Comparison of ENCODE assay signal across 8 cellular contexts in genomic region chr18:56639094-56639361, GRCh38. TPM values are rescaled to one million over a fixed set of nuclear protein-coding genes. Genes with fewer than 3 reads are reported as not detected.
DNase-seq lines count a peak whose midpoint lies in the region; ATAC-seq, FAIRE-seq and TF ChIP-seq lines count a peak whose summit lies in the region.

No MANE protein-coding gene starts in this region.

- in situ Hi-C loops in K562 (cut with MboI): no loop called here

- no peak for FAIRE-seq in K562 (lab: Jason Lieb, UNC)
- FAIRE-seq in HTR-8/SVneo (lab: Jason Lieb, UNC): no peak

- no peaks in the 10 kb centered on the region for H3K9me1 ChIP-seq in K562 (ENCODE audit: control insufficient read depth, insufficient read depth, low read length)

- H3K4me2 ChIP-seq in K562 (ENCODE audit: insufficient read depth, low read length): peak overlapping the region; percentile 63

- H3K27ac ChIP-seq in HUES6 (ENCODE audit: low read depth, low read length): peak overlapping the region; percentile 85
- peak overlapping the region; percentile 73 for H3K27ac ChIP-seq in K562 (ENCODE audit: extremely low read depth, low read depth, low read length)
- peak overlapping the region; percentile 82 to 84 for H3K27ac ChIP-seq in mucosa of rectum (ENCODE audit: low read depth in 2 of 2, low read length in 2 of 2)

- TF ChIP-seq RAD21 in K562 (CRISPR knock-in tag; conservative IDR thresholded peaks at IDR 0.05 in 1 of 2, IDR thresholded peaks at IDR 0.05 in 1 of 2): no peak

- TF ChIP-seq EP300 in K562 (IDR thresholded peaks at IDR 0.05; ENCODE audit: low read length): no peak

- H3K4me1 ChIP-seq in HUES6 (ENCODE audit: control insufficient read depth, insufficient read depth, low read length): peaks cover 6% of the 10 kb centered on the region; the same call in 1 of the 2 replicates
- H3K4me1 ChIP-seq in K562 (replicated peaks in 1 of 2; ENCODE audit: control insufficient read depth in 2 of 2, insufficient read depth in 2 of 2, low read length in 2 of 2): peaks cover 0 to 2% of the 10 kb centered on the region in 2 experiments; a peak in 3 of 5 replicates
- H3K4me1 ChIP-seq in mucosa of rectum (ENCODE audit: control insufficient read depth in 2 of 2, insufficient read depth in 2 of 2, low read length in 2 of 2): peaks cover 3 to 10% of the 10 kb centered on the region in 2 donors

- peak overlapping the region; percentile 99 for H3K4me3 ChIP-seq in HUES6 (ENCODE audit: low read depth, low read length)
- 0 out of 2 replicates have a peak overlapping the region, but pooled peaks have one; percentile 2 for H3K4me3 ChIP-seq in K562
- peak overlapping the region; percentile 81 to 94 for H3K4me3 ChIP-seq in mucosa of rectum (ENCODE audit: low read length in 2 of 2)

- DNase-seq in K562 (ENCODE audit: extremely low read depth in 1 of 4, low spot score in 3 of 4): no peak
- DNase-seq in activated gamma-delta T cell (lab: John Stamatoyannopoulos, UW): no peak
- no peak for DNase-seq in NCI-H187 treated with DMSO at 0.1 percent for 48 hours (lab: John Stamatoyannopoulos, UW)
- DNase-seq in DMS153 treated with DMSO at 0.1 percent for 48 hours (lab: John Stamatoyannopoulos, UW; ENCODE audit: unreplicated experiment): no peak
- DNase-seq in HTR-8/SVneo (ENCODE audit: insufficient read length, low spot score): no peak

- no TSS peak for BruUV-seq in K562 (replicated peaks; lab: Mats Ljungman, UMichigan)

- POLR2A ChIA-PET in K562 (lab: Yijun Ruan, JAX): no interaction called here

- no peak for TF ChIP-seq POLR2A in K562 (conservative IDR thresholded peaks at IDR 0.05)

- H2AFZ ChIP-seq in K562 (ENCODE audit: low read depth, low read length): peak overlapping the region; percentile 92

- WGBS in K562 (ENCODE audit: insufficient coverage, low coverage, missing lambda C conversion rate): 70% methylated on average over 7 of the region's 7 CpGs

- ATAC-seq in GM18502 (IDR thresholded peaks at IDR 0.05; ENCODE audit: poor library complexity, unreplicated experiment): peak; percentile 33
- no peak for ATAC-seq in K562

- H3K79me2 ChIP-seq in K562 (ENCODE audit: control insufficient read depth, insufficient read depth, low read length): peaks cover 44% of the 10 kb centered on the region

- peaks cover 9% of the 10 kb centered on the region; the same call in 1 of the 2 replicates for H4K20me1 ChIP-seq in K562 (replicated peaks; ENCODE audit: control insufficient read depth, insufficient read depth, low read length)

- H3K9ac ChIP-seq in HUES6 (ENCODE audit: low read length) (peak overlapping the region; percentile 67), K562 (ENCODE audit: insufficient read depth in 1 of 2, low read depth in 2 of 2, low read length in 2 of 2) (peak overlapping the region in 1 of 2 experiments; percentile 48; a peak in 1 of 4 replicates), mucosa of rectum (ENCODE audit: low read depth in 1 of 2, low read length in 2 of 2) (peak overlapping the region; percentile 58 to 79)

- intact Hi-C loops in K562 (cut with micrococcal nuclease): loop anchor here (10.0 kb wide), 1 partner anchor 1254 kb away; no protein-coding TSS in a partner anchor

- no peaks in the 10 kb centered on the region for H3K9me3 ChIP-seq in HUES6 (ENCODE audit: control insufficient read depth, insufficient read depth, low read depth, low read length)
- peaks cover 4% of the 10 kb centered on the region; the same call in 1 of the 2 replicates for H3K9me3 ChIP-seq in K562 (replicated peaks; ENCODE audit: control insufficient read depth, insufficient read depth, low read depth, low read length)
- no peaks in the 10 kb centered on the region for H3K9me3 ChIP-seq in mucosa of rectum (ENCODE audit: control insufficient read depth in 2 of 2, low read length in 2 of 2)

- TF ChIP-seq CTCF in K562 (IDR thresholded peaks at IDR 0.05 in 2 of 3, conservative IDR thresholded peaks at IDR 0.05 in 1 of 3; ENCODE audit: insufficient read depth in 2 of 3, low read depth in 1 of 3, low read length in 3 of 3): no peak

- H3K36me3 ChIP-seq in HUES6 (ENCODE audit: control insufficient read depth, insufficient read depth, low read length): peaks cover 16% of the 10 kb centered on the region
- peaks cover 16% of the 10 kb centered on the region; the same call in 2 of the 3 replicates for H3K36me3 ChIP-seq in K562 (ENCODE audit: control insufficient read depth, insufficient read depth, low read length)
- H3K36me3 ChIP-seq in mucosa of rectum (ENCODE audit: control insufficient read depth in 2 of 2, insufficient read depth in 2 of 2, low read length in 2 of 2): peaks cover 0 to 5% of the 10 kb centered on the region in 2 donors

- no peaks in the 10 kb centered on the region for H3K27me3 ChIP-seq in HUES6 (ENCODE audit: control insufficient read depth, insufficient read depth, low read length)
- no peaks in the 10 kb centered on the region for H3K27me3 ChIP-seq in K562 (ENCODE audit: control insufficient read depth in 2 of 2, insufficient read depth in 2 of 2, low read length in 2 of 2)
- no peaks in the 10 kb centered on the region for H3K27me3 ChIP-seq in mucosa of rectum (ENCODE audit: control insufficient read depth in 2 of 2, insufficient read depth in 2 of 2, low read length in 2 of 2)

- CTCF ChIA-PET in K562 (lab: Yijun Ruan, JAX; ENCODE audit: low intra/inter-chr PET ratio): no interaction called here

TF ChIP-seq in K562, 482 proteins besides CTCF, POLR2A, EP300 and RAD21 (continues in another document):
- 0 out of 4 replicates have a peak, but pooled peaks of 1 of the 2 experiments have one; percentile 19 for TF ChIP-seq MLLT1 (IDR thresholded peaks at IDR 0.05)
- TF ChIP-seq YY1 (IDR thresholded peaks at IDR 0.05; ENCODE audit: borderline replicate concordance in 1 of 3, control insufficient read depth in 1 of 3, extremely low read depth in 1 of 3, insufficient read depth in 3 of 3, insufficient read length in 1 of 3, insufficient replicate concordance in 2 of 3, low read depth in 1 of 3, low read length in 2 of 3): no peak
- no peak for TF ChIP-seq GTF2A2 (tag; IDR thresholded peaks at IDR 0.05)
- TF ChIP-seq ETV6 (IDR thresholded peaks at IDR 0.05; ENCODE audit: borderline replicate concordance in 1 of 2, low read depth in 2 of 2, low read length in 1 of 2): no peak
- TF ChIP-seq ETV6 (CRISPR knock-in tag; IDR thresholded peaks at IDR 0.05; ENCODE audit: borderline replicate concordance): no peak

RNA-seq across cellular contexts. Expression of gene TXNL1, which starts 0.6 kb away (rescaled TPM):
- total RNA-seq in K562 (2011; cell fraction: chromatin; rRNA removed; ENCODE audit: low replicate concordance): 12.5 and 24.9 TPM in 2 replicates
- 7.8 and 10.1 TPM in 2 replicates for total RNA-seq in K562 (2011; cell fraction: nucleolus; rRNA removed)
- 21.5 and 43.8 TPM in 2 replicates for total RNA-seq in K562 (2011; cell fraction: nucleoplasm; rRNA removed)
- total RNA-seq in K562 (2014; rRNA removed) (40.4 and 50.9 TPM in 2 replicates), K562 (2014; rRNA removed; fragmentation: Illumina TruSeq; extraction: Trizol) (65.8 and 76.3 TPM in 2 replicates), K562 (2015; rRNA removed; fragmentation: Illumina TruSeq; extraction: Trizol) (82.3 and 86.0 TPM in 2 replicates), K562 (2021) (65.4 and 65.7 TPM in 2 replicates)
- polyA plus RNA-seq in K562 (2011; rRNA removed) (56.6 and 64.9 TPM in 2 replicates), K562 (2014; fragmentation: Illumina TruSeq; extraction: Trizol) (74.6 and 103 TPM in 2 replicates), K562 (2014; fragmentation: Nextera tagmentation; extraction: Ambion mirVana) (10 to 100 TPM; 45.4 to 48.1 TPM), K562 (2014; rRNA removed) (61.7 and 72.6 TPM in 2 replicates)
- polyA plus RNA-seq in K562 (2011; cell fraction: cytosol; rRNA removed): 14.8 and 21.3 TPM in 2 replicates
- polyA plus RNA-seq in K562 (2011; cell fraction: nucleus; rRNA removed): 13.3 and 19.5 TPM in 2 replicates
- polyA plus RNA-seq in K562 (2012): 63.9 and 76.0 TPM in 2 replicates
- polyA minus RNA-seq in K562 (2011; rRNA and poly(A)+ RNA removed): 45.2 and 46.6 TPM in 2 replicates
- 7.9 and 17.8 TPM in 2 replicates for polyA minus RNA-seq in K562 (2011; cell fraction: cytosol; rRNA and poly(A)+ RNA removed)
- 12.1 and 16.8 TPM in 2 replicates for polyA minus RNA-seq in K562 (2011; cell fraction: nucleus; rRNA and poly(A)+ RNA removed)

RNA-seq across cellular contexts. Expression of gene WDR7, which starts 12.1 kb away (rescaled TPM):
- 31.4 and 76.2 TPM in 2 replicates for total RNA-seq in K562 (2011; cell fraction: chromatin; rRNA removed; ENCODE audit: low replicate concordance)
- 10.5 and 11.4 TPM in 2 replicates for total RNA-seq in K562 (2011; cell fraction: nucleolus; rRNA removed)
- 25.4 and 27.6 TPM in 2 replicates for total RNA-seq in K562 (2011; cell fraction: nucleoplasm; rRNA removed)
- total RNA-seq in K562 (2014; rRNA removed) (6.9 and 7.5 TPM in 2 replicates), K562 (2014; rRNA removed; fragmentation: Illumina TruSeq; extraction: Trizol) (9.4 and 9.6 TPM in 2 replicates), K562 (2015; rRNA removed; fragmentation: Illumina TruSeq; extraction: Trizol) (9.0 and 11.0 TPM in 2 replicates), K562 (2021) (6.6 and 7.4 TPM in 2 replicates)
- polyA plus RNA-seq in K562 (2011; rRNA removed) (2.7 and 5.3 TPM in 2 replicates), K562 (2014; fragmentation: Illumina TruSeq; extraction: Trizol) (3.9 and 4.6 TPM in 2 replicates), K562 (2014; fragmentation: Nextera tagmentation; extraction: Ambion mirVana) (1 to 10 TPM; 1.4 to 2.1 TPM), K562 (2014; rRNA removed) (2.1 and 4.9 TPM in 2 replicates)
- polyA plus RNA-seq in K562 (2011; cell fraction: cytosol; rRNA removed): 2.6 and 4.7 TPM in 2 replicates
- polyA plus RNA-seq in K562 (2011; cell fraction: nucleus; rRNA removed): 6.2 and 9.5 TPM in 2 replicates
- 4.0 and 5.5 TPM in 2 replicates for polyA plus RNA-seq in K562 (2012)
- polyA minus RNA-seq in K562 (2011; rRNA and poly(A)+ RNA removed): 39.9 and 46.8 TPM in 2 replicates
- 3.0 and 7.3 TPM in 2 replicates for polyA minus RNA-seq in K562 (2011; cell fraction: cytosol; rRNA and poly(A)+ RNA removed)
- polyA minus RNA-seq in K562 (2011; cell fraction: nucleus; rRNA and poly(A)+ RNA removed): 24.4 and 36.3 TPM in 2 replicates

Comparison
In these comparisons a context has a peak if more than half of its experiments do, and no peak if none do; other contexts are left out.
1. H3K4me3 ChIP-seq: peak in every context shown above with its lines; median percentile 99 in HUES6; 88 in mucosa of rectum; 2 in K562.